In the genomic region with DNA sequence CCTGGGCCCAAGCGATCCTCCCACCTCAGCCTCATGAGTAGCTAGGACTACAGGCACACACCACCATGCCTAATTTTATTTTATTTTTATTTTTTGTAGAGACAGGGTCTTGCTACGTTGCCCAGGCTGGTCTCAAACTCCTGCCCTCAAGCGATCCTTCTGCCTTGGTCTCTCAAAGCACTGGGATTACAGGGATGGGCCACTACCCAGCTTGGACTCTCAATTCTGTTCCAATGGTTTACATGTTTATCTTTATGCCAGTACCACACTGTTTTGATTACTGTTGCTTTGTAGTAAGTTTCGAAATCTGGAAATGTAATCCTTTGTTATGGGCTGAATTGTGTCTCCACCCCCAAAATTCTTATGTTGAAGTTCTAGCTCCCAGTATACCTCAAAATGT, we compare ENCODE assay signal across 1 cellular context.
TF ChIP-seq lines count a peak whose summit lies in the region.

No MANE protein-coding gene starts in this region.

TF ChIP-seq in HEK293, 187 proteins besides CTCF, POLR2A, EP300 and RAD21 (continued from another document):
- TF ChIP-seq, protein P1, sequence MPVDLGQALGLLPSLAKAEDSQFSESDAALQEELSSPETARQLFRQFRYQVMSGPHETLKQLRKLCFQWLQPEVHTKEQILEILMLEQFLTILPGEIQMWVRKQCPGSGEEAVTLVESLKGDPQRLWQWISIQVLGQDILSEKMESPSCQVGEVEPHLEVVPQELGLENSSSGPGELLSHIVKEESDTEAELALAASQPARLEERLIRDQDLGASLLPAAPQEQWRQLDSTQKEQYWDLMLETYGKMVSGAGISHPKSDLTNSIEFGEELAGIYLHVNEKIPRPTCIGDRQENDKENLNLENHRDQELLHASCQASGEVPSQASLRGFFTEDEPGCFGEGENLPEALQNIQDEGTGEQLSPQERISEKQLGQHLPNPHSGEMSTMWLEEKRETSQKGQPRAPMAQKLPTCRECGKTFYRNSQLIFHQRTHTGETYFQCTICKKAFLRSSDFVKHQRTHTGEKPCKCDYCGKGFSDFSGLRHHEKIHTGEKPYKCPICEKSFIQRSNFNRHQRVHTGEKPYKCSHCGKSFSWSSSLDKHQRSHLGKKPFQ (tag by site-specific recombination; IDR thresholded peaks at IDR 0.05): no peak
- TF ChIP-seq ZBTB17 (tag by site-specific recombination; IDR thresholded peaks at IDR 0.05) (no peak), ZNF624 (tag by site-specific recombination; IDR thresholded peaks at IDR 0.05) (no peak), ZNF664 (tag by site-specific recombination; IDR thresholded peaks at IDR 0.05) (no peak)
- TF ChIP-seq, protein P2, sequence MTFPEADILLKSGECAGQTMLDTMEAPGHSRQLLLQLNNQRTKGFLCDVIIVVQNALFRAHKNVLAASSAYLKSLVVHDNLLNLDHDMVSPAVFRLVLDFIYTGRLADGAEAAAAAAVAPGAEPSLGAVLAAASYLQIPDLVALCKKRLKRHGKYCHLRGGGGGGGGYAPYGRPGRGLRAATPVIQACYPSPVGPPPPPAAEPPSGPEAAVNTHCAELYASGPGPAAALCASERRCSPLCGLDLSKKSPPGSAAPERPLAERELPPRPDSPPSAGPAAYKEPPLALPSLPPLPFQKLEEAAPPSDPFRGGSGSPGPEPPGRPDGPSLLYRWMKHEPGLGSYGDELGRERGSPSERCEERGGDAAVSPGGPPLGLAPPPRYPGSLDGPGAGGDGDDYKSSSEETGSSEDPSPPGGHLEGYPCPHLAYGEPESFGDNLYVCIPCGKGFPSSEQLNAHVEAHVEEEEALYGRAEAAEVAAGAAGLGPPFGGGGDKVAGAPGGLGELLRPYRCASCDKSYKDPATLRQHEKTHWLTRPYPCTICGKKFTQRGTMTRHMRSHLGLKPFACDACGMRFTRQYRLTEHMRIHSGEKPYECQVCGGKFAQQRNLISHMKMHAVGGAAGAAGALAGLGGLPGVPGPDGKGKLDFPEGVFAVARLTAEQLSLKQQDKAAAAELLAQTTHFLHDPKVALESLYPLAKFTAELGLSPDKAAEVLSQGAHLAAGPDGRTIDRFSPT (tag by site-specific recombination; IDR thresholded peaks at IDR 0.05): no peak
TF ChIP-seq in HEK293: peak in this region for 1.
